In genomic region chr12:12717586-12718381, GRCh38 we compare ENCODE assay signal across 1 cellular context.
TF ChIP-seq lines count a peak whose summit lies in the region.

No MANE protein-coding gene starts in this region.

TF ChIP-seq in HepG2, 621 proteins besides CTCF, POLR2A, EP300 and RAD21 (continued from another document and continues in another):
- TF ChIP-seq, protein P1, sequence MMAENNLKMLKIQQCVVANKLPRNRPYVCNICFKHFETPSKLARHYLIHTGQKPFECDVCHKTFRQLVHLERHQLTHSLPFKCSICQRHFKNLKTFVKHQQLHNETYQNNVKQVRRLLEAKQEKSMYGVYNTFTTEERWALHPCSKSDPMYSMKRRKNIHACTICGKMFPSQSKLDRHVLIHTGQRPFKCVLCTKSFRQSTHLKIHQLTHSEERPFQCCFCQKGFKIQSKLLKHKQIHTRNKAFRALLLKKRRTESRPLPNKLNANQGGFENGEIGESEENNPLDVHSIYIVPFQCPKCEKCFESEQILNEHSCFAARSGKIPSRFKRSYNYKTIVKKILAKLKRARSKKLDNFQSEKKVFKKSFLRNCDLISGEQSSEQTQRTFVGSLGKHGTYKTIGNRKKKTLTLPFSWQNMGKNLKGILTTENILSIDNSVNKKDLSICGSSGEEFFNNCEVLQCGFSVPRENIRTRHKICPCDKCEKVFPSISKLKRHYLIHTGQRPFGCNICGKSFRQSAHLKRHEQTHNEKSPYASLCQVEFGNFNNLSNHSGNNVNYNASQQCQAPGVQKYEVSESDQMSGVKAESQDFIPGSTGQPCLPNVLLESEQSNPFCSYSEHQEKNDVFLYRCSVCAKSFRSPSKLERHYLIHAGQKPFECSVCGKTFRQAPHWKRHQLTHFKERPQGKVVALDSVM (CRISPR knock-in tag; IDR thresholded peaks at IDR 0.05): no peak
- TF ChIP-seq, protein P2, sequence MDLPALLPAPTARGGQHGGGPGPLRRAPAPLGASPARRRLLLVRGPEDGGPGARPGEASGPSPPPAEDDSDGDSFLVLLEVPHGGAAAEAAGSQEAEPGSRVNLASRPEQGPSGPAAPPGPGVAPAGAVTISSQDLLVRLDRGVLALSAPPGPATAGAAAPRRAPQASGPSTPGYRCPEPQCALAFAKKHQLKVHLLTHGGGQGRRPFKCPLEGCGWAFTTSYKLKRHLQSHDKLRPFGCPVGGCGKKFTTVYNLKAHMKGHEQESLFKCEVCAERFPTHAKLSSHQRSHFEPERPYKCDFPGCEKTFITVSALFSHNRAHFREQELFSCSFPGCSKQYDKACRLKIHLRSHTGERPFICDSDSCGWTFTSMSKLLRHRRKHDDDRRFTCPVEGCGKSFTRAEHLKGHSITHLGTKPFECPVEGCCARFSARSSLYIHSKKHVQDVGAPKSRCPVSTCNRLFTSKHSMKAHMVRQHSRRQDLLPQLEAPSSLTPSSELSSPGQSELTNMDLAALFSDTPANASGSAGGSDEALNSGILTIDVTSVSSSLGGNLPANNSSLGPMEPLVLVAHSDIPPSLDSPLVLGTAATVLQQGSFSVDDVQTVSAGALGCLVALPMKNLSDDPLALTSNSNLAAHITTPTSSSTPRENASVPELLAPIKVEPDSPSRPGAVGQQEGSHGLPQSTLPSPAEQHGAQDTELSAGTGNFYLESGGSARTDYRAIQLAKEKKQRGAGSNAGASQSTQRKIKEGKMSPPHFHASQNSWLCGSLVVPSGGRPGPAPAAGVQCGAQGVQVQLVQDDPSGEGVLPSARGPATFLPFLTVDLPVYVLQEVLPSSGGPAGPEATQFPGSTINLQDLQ (CRISPR knock-in tag; IDR thresholded peaks at IDR 0.05): no peak
- TF ChIP-seq, protein P3, sequence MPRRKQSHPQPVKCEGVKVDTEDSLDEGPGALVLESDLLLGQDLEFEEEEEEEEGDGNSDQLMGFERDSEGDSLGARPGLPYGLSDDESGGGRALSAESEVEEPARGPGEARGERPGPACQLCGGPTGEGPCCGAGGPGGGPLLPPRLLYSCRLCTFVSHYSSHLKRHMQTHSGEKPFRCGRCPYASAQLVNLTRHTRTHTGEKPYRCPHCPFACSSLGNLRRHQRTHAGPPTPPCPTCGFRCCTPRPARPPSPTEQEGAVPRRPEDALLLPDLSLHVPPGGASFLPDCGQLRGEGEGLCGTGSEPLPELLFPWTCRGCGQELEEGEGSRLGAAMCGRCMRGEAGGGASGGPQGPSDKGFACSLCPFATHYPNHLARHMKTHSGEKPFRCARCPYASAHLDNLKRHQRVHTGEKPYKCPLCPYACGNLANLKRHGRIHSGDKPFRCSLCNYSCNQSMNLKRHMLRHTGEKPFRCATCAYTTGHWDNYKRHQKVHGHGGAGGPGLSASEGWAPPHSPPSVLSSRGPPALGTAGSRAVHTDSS (CRISPR knock-in tag; conservative IDR thresholded peaks at IDR 0.05): 0 out of 2 replicates have a peak, but pooled peaks have one; percentile 60
- TF ChIP-seq ZNF841 (CRISPR knock-in tag; IDR thresholded peaks at IDR 0.05; ENCODE audit: borderline replicate concordance) (0 out of 2 replicates have a peak, but pooled peaks have one; percentile 30), RCOR2 (CRISPR knock-in tag; IDR thresholded peaks at IDR 0.05) (no peak; the same call in 1 of the 2 replicates), AGO2 (optimal IDR thresholded peaks at IDR 0.05; ENCODE audit: low read depth, low read length) (peak; percentile 96), KMT2B (CRISPR knock-in tag; IDR thresholded peaks at IDR 0.05) (no peak), ZFP62 (CRISPR knock-in tag; IDR thresholded peaks at IDR 0.05) (no peak), MTF2 (CRISPR knock-in tag; IDR thresholded peaks at IDR 0.05; ENCODE audit: borderline replicate concordance) (0 out of 2 replicates have a peak, but pooled peaks have one; percentile 79), ZNF30 (CRISPR knock-in tag; IDR thresholded peaks at IDR 0.05) (0 out of 2 replicates have a peak, but pooled peaks have one; percentile 21), ARNTL (CRISPR knock-in tag; IDR thresholded peaks at IDR 0.05) (no peak), IRF9 (CRISPR knock-in tag; IDR thresholded peaks at IDR 0.05; ENCODE audit: borderline replicate concordance) (0 out of 2 replicates have a peak, but pooled peaks have one; percentile 35), TBX2 (CRISPR knock-in tag; IDR thresholded peaks at IDR 0.05; ENCODE audit: borderline replicate concordance) (0 out of 2 replicates have a peak, but pooled peaks have one; percentile 9), ELK4 (CRISPR knock-in tag; IDR thresholded peaks at IDR 0.05; ENCODE audit: borderline replicate concordance) (no peak), RELA (CRISPR knock-in tag; IDR thresholded peaks at IDR 0.05) (no peak), XRCC5 (optimal IDR thresholded peaks at IDR 0.05; ENCODE audit: low read length) (no peak), MXI1 (IDR thresholded peaks at IDR 0.05; ENCODE audit: borderline replicate concordance, low read depth, low read length) (no peak), ZNF296 (CRISPR knock-in tag; conservative IDR thresholded peaks at IDR 0.05) (no peak), FOSL1 (CRISPR knock-in tag; IDR thresholded peaks at IDR 0.05; ENCODE audit: borderline replicate concordance) (no peak), HIVEP1 (CRISPR knock-in tag; IDR thresholded peaks at IDR 0.05) (no peak), BHLHE40 (IDR thresholded peaks at IDR 0.05; ENCODE audit: low read length) (no peak), PRDM15 (CRISPR knock-in tag; IDR thresholded peaks at IDR 0.05) (no peak), ZNF788 (CRISPR knock-in tag; IDR thresholded peaks at IDR 0.05; ENCODE audit: borderline replicate concordance) (no peak), CBX2 (IDR thresholded peaks at IDR 0.05; ENCODE audit: low read depth, low read length) (no peak), CBX2 (CRISPR knock-in tag; IDR thresholded peaks at IDR 0.05; ENCODE audit: low read depth) (no peak)
- TF ChIP-seq, protein P4, sequence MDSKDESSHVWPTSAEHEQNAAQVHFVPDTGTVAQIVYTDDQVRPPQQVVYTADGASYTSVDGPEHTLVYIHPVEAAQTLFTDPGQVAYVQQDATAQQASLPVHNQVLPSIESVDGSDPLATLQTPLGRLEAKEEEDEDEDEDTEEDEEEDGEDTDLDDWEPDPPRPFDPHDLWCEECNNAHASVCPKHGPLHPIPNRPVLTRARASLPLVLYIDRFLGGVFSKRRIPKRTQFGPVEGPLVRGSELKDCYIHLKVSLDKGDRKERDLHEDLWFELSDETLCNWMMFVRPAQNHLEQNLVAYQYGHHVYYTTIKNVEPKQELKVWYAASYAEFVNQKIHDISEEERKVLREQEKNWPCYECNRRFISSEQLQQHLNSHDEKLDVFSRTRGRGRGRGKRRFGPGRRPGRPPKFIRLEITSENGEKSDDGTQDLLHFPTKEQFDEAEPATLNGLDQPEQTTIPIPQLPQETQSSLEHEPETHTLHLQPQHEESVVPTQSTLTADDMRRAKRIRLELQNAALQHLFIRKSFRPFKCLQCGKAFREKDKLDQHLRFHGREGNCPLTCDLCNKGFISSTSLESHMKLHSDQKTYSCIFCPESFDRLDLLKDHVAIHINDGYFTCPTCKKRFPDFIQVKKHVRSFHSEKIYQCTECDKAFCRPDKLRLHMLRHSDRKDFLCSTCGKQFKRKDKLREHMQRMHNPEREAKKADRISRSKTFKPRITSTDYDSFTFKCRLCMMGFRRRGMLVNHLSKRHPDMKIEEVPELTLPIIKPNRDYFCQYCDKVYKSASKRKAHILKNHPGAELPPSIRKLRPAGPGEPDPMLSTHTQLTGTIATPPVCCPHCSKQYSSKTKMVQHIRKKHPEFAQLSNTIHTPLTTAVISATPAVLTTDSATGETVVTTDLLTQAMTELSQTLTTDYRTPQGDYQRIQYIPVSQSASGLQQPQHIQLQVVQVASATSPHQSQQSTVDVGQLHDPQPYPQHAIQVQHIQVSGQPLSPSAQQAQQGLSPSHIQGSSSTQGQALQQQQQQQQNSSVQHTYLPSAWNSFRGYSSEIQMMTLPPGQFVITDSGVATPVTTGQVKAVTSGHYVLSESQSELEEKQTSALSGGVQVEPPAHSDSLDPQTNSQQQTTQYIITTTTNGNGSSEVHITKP (CRISPR knock-in tag; IDR thresholded peaks at IDR 0.05; ENCODE audit: low read depth): no peak; the same call in 1 of the 2 replicates
- TF ChIP-seq, protein P5, sequence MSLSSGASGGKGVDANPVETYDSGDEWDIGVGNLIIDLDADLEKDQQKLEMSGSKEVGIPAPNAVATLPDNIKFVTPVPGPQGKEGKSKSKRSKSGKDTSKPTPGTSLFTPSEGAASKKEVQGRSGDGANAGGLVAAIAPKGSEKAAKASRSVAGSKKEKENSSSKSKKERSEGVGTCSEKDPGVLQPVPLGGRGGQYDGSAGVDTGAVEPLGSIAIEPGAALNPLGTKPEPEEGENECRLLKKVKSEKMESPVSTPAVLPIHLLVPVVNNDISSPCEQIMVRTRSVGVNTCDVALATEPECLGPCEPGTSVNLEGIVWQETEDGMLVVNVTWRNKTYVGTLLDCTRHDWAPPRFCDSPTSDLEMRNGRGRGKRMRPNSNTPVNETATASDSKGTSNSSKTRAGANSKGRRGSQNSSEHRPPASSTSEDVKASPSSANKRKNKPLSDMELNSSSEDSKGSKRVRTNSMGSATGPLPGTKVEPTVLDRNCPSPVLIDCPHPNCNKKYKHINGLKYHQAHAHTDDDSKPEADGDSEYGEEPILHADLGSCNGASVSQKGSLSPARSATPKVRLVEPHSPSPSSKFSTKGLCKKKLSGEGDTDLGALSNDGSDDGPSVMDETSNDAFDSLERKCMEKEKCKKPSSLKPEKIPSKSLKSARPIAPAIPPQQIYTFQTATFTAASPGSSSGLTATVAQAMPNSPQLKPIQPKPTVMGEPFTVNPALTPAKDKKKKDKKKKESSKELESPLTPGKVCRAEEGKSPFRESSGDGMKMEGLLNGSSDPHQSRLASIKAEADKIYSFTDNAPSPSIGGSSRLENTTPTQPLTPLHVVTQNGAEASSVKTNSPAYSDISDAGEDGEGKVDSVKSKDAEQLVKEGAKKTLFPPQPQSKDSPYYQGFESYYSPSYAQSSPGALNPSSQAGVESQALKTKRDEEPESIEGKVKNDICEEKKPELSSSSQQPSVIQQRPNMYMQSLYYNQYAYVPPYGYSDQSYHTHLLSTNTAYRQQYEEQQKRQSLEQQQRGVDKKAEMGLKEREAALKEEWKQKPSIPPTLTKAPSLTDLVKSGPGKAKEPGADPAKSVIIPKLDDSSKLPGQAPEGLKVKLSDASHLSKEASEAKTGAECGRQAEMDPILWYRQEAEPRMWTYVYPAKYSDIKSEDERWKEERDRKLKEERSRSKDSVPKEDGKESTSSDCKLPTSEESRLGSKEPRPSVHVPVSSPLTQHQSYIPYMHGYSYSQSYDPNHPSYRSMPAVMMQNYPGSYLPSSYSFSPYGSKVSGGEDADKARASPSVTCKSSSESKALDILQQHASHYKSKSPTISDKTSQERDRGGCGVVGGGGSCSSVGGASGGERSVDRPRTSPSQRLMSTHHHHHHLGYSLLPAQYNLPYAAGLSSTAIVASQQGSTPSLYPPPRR (CRISPR knock-in tag; IDR thresholded peaks at IDR 0.05; ENCODE audit: borderline replicate concordance): no peak
